In the genomic region with DNA sequence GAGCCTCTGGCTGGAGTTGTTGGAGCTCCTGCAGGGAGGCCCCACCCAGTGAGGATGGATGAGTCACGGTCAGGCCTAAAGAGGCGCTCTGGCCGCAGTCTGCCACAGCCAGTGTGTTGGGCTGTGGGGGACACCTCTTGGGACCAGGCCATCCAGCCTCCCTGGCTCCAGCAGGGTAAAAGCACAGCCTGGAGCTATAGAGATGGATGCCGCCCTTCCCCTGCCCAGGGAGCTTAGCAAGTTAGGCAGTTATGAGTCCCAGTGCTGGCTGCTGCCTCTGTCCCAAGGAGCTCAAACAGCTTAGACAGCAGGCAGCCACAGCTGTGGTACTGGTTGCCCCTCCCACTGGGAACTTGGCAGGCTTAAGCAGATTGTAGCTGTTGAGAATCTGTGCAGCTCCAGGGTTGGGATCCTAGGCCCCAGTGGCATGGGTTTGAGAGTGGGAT, we compare ENCODE assay signal across 2 cellular contexts.
TF ChIP-seq lines count a peak whose summit lies in the region.

No MANE protein-coding gene starts in this region.

TF ChIP-seq in SK-N-SH treated with all-trans-retinoic acid at 6 μM for 48 hours, 23 proteins besides CTCF, POLR2A, EP300 and RAD21 (continued from another document):
- TF ChIP-seq ZFP3 (CRISPR knock-in tag; IDR thresholded peaks at IDR 0.05), result no peak
- TF ChIP-seq, protein P1, sequence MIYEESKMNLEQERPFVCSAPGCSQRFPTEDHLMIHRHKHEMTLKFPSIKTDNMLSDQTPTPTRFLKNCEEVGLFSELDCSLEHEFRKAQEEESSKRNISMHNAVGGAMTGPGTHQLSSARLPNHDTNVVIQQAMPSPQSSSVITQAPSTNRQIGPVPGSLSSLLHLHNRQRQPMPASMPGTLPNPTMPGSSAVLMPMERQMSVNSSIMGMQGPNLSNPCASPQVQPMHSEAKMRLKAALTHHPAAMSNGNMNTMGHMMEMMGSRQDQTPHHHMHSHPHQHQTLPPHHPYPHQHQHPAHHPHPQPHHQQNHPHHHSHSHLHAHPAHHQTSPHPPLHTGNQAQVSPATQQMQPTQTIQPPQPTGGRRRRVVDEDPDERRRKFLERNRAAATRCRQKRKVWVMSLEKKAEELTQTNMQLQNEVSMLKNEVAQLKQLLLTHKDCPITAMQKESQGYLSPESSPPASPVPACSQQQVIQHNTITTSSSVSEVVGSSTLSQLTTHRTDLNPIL (CRISPR knock-in tag; IDR thresholded peaks at IDR 0.05; ENCODE audit: low read depth), result no peak
- TF ChIP-seq ISL1 (CRISPR knock-in tag; IDR thresholded peaks at IDR 0.05), result no peak
- TF ChIP-seq PPARA (CRISPR knock-in tag; IDR thresholded peaks at IDR 0.05; ENCODE audit: borderline replicate concordance), result no peak
- no peak for TF ChIP-seq PATZ1 (CRISPR knock-in tag; IDR thresholded peaks at IDR 0.05; ENCODE audit: borderline replicate concordance)
- no peak for TF ChIP-seq ZNF8 (CRISPR knock-in tag; IDR thresholded peaks at IDR 0.05)
- TF ChIP-seq GLIS3 (CRISPR knock-in tag; IDR thresholded peaks at IDR 0.05), result no peak
- TF ChIP-seq, protein P2, sequence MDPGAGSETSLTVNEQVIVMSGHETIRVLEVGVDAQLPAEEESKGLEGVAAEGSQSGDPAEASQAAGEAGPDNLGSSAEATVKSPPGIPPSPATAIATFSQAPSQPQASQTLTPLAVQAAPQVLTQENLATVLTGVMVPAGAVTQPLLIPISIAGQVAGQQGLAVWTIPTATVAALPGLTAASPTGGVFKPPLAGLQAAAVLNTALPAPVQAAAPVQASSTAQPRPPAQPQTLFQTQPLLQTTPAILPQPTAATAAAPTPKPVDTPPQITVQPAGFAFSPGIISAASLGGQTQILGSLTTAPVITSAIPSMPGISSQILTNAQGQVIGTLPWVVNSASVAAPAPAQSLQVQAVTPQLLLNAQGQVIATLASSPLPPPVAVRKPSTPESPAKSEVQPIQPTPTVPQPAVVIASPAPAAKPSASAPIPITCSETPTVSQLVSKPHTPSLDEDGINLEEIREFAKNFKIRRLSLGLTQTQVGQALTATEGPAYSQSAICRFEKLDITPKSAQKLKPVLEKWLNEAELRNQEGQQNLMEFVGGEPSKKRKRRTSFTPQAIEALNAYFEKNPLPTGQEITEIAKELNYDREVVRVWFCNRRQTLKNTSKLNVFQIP (CRISPR knock-in tag; IDR thresholded peaks at IDR 0.05; ENCODE audit: borderline replicate concordance, low read depth), result no peak
- no peak for TF ChIP-seq ARNTL (CRISPR knock-in tag; IDR thresholded peaks at IDR 0.05; ENCODE audit: borderline replicate concordance, low read depth)
- TF ChIP-seq TCF4 (CRISPR knock-in tag; IDR thresholded peaks at IDR 0.05; ENCODE audit: borderline replicate concordance), result no peak
TF ChIP-seq in SK-N-SH treated with all-trans-retinoic acid at 6 μM for 48 hours: peak in this region for 0.

TF ChIP-seq in SK-N-SH, 30 proteins besides CTCF, POLR2A, EP300 and RAD21 (continued from another document):
- TF ChIP-seq SMC3 (IDR thresholded peaks at IDR 0.05; ENCODE audit: low read depth, low read length) (no peak), FOXM1 (IDR thresholded peaks at IDR 0.05; ENCODE audit: low read depth) (no peak), POLR2AphosphoS5 (IDR thresholded peaks at IDR 0.05; ENCODE audit: low read depth, low read length) (no peak)
- TF ChIP-seq, protein P3, sequence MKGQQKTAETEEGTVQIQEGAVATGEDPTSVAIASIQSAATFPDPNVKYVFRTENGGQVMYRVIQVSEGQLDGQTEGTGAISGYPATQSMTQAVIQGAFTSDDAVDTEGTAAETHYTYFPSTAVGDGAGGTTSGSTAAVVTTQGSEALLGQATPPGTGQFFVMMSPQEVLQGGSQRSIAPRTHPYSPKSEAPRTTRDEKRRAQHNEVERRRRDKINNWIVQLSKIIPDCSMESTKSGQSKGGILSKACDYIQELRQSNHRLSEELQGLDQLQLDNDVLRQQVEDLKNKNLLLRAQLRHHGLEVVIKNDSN (IDR thresholded peaks at IDR 0.05; ENCODE audit: borderline replicate concordance, low read depth), result no peak
- TF ChIP-seq, protein P4, sequence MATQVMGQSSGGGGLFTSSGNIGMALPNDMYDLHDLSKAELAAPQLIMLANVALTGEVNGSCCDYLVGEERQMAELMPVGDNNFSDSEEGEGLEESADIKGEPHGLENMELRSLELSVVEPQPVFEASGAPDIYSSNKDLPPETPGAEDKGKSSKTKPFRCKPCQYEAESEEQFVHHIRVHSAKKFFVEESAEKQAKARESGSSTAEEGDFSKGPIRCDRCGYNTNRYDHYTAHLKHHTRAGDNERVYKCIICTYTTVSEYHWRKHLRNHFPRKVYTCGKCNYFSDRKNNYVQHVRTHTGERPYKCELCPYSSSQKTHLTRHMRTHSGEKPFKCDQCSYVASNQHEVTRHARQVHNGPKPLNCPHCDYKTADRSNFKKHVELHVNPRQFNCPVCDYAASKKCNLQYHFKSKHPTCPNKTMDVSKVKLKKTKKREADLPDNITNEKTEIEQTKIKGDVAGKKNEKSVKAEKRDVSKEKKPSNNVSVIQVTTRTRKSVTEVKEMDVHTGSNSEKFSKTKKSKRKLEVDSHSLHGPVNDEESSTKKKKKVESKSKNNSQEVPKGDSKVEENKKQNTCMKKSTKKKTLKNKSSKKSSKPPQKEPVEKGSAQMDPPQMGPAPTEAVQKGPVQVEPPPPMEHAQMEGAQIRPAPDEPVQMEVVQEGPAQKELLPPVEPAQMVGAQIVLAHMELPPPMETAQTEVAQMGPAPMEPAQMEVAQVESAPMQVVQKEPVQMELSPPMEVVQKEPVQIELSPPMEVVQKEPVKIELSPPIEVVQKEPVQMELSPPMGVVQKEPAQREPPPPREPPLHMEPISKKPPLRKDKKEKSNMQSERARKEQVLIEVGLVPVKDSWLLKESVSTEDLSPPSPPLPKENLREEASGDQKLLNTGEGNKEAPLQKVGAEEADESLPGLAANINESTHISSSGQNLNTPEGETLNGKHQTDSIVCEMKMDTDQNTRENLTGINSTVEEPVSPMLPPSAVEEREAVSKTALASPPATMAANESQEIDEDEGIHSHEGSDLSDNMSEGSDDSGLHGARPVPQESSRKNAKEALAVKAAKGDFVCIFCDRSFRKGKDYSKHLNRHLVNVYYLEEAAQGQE (IDR thresholded peaks at IDR 0.05; ENCODE audit: low read depth, low read length), result no peak
TF ChIP-seq in SK-N-SH: peak in this region for 0.
